Comparison of ENCODE assay signal across 22 cellular contexts in genomic region chr6:143845033-143845432, GRCh38. TPM values are rescaled to one million over a fixed set of nuclear protein-coding genes. Genes with fewer than 3 reads are reported as not detected.
DNase-seq lines count a peak whose midpoint lies in the region; ATAC-seq, FAIRE-seq and TF ChIP-seq lines count a peak whose summit lies in the region.
"Had no signal": no experiment of that assay in that cellular context is flagged by ENCODE, and none has a peak within 500 bp of the region (broad histone marks: within the 10 kb centered on the region; RNA-seq: fewer than 3 reads in every experiment).

No MANE protein-coding gene starts in this region.

- H3K27me3 ChIP-seq in K562 (ENCODE audit: control insufficient read depth in 2 of 2, insufficient read depth in 2 of 2, low read length in 2 of 2) = no peaks in the 10 kb centered on the region
- H3K27me3 ChIP-seq: colonic mucosa, neutrophil, right atrium auricular region had no signal

- H3K4me1 Mint-ChIP-seq in natural killer cell = peaks cover 18 to 31% of the 10 kb centered on the region in 2 donors
- H3K4me1 Mint-ChIP-seq in natural killer cell treated with Interleukin-12 subunit alpha and Interleukin-12 subunit beta and Interleukin-15 and Interleukin-18, amount 100 ng/mL, for 72 hours (ENCODE audit: low read depth in 2 of 2) = peaks cover 24 to 27% of the 10 kb centered on the region in 2 donors

- peaks cover 70% of the 10 kb centered on the region for H3K79me2 ChIP-seq in K562 (ENCODE audit: control insufficient read depth, insufficient read depth, low read length)

- intact Hi-C loops in natural killer cell (cut with micrococcal nuclease) = loop anchor here (10.0 kb wide), 1 partner anchor 270 kb away; no protein-coding TSS in a partner anchor
- intact Hi-C loops in K562 (cut with micrococcal nuclease) = no loop called here

- CTCF ChIA-PET in K562 (lab: Yijun Ruan, JAX; ENCODE audit: low intra/inter-chr PET ratio) = no interaction called here

- no peak overlapping the region for H3K27ac ChIP-seq in K562 (ENCODE audit: extremely low read depth, low read depth, low read length)
- H3K27ac ChIP-seq: colonic mucosa, neutrophil, right atrium auricular region had no signal

- H3K9ac ChIP-seq in K562 (ENCODE audit: insufficient read depth in 1 of 2, low read depth in 2 of 2, low read length in 2 of 2) = peak overlapping the region in 1 of 2 experiments; percentile 3; a peak in 2 of 4 replicates

- H3K4me1 ChIP-seq in K562 (replicated peaks in 1 of 2; ENCODE audit: control insufficient read depth in 2 of 2, insufficient read depth in 2 of 2, low read length in 2 of 2) = peaks cover 2 to 9% of the 10 kb centered on the region in 2 experiments; a peak in 4 of 5 replicates
- H3K4me1 ChIP-seq: colonic mucosa had no signal

- TF ChIP-seq POLR2A in NB4 (IDR thresholded peaks at IDR 0.05; ENCODE audit: extremely low read depth, insufficient read length) = no peak
- TF ChIP-seq POLR2A in K562 (conservative IDR thresholded peaks at IDR 0.05) = no peak
- no peak for TF ChIP-seq POLR2A in GM18505 (IDR thresholded peaks at IDR 0.05; ENCODE audit: borderline replicate concordance, extremely low read depth, insufficient read depth, insufficient read length)

- H2AFZ ChIP-seq in K562 (ENCODE audit: low read depth, low read length) = no peak overlapping the region

- H3K9me3 ChIP-seq in K562 (replicated peaks; ENCODE audit: control insufficient read depth, insufficient read depth, low read depth, low read length) = no peaks in the 10 kb centered on the region
- H3K9me3 ChIP-seq: colonic mucosa, neutrophil, right atrium auricular region had no signal

- TF ChIP-seq RAD21 in K562 (CRISPR knock-in tag; conservative IDR thresholded peaks at IDR 0.05 in 1 of 2, IDR thresholded peaks at IDR 0.05 in 1 of 2) = no peak

- no peak for TF ChIP-seq CTCF in natural killer cell (IDR thresholded peaks at IDR 0.05)
- no peak for TF ChIP-seq CTCF in NB4 (IDR thresholded peaks at IDR 0.05; ENCODE audit: low read depth, low read length)
- TF ChIP-seq CTCF in K562 (IDR thresholded peaks at IDR 0.05 in 2 of 3, conservative IDR thresholded peaks at IDR 0.05 in 1 of 3; ENCODE audit: insufficient read depth in 2 of 3, low read depth in 1 of 3, low read length in 3 of 3) = no peak

- peaks cover 20% of the 10 kb centered on the region for H3K36me3 Mint-ChIP-seq in natural killer cell
- peaks cover 40% of the 10 kb centered on the region for H3K36me3 Mint-ChIP-seq in natural killer cell treated with Interleukin-12 subunit alpha and Interleukin-12 subunit beta and Interleukin-15 and Interleukin-18, amount 100 ng/mL, for 72 hours

- H3K4me3 ChIP-seq in NB4 (ENCODE audit: low read depth, low read length) (peak overlapping the region; percentile 86), K562 (no peak overlapping the region)
- H3K4me3 ChIP-seq: colonic mucosa had no signal

- no peaks in the 10 kb centered on the region for H4K20me1 ChIP-seq in K562 (replicated peaks; ENCODE audit: control insufficient read depth, insufficient read depth, low read length)

- no TSS peak for BruUV-seq in K562 (replicated peaks; lab: Mats Ljungman, UMichigan)

- H3K27me3 Mint-ChIP-seq in natural killer cell (ENCODE audit: low read depth in 2 of 2) = peaks cover 0 to 3% of the 10 kb centered on the region in 2 donors
- H3K27me3 Mint-ChIP-seq in natural killer cell treated with Interleukin-12 subunit alpha and Interleukin-12 subunit beta and Interleukin-15 and Interleukin-18, amount 100 ng/mL, for 72 hours = no peaks in the 10 kb centered on the region

- no peak overlapping the region for H3K4me2 ChIP-seq in K562 (ENCODE audit: insufficient read depth, low read length)

- FAIRE-seq in K562 (lab: Jason Lieb, UNC) = no peak
- FAIRE-seq: H1 had no signal

- in situ Hi-C loops in K562 (cut with MboI) = no loop called here

- H3K27ac Mint-ChIP-seq in natural killer cell = peak overlapping the region in 1 of 2 donors; percentile 94
- no peak overlapping the region for H3K27ac Mint-ChIP-seq in natural killer cell treated with Interleukin-12 subunit alpha and Interleukin-12 subunit beta and Interleukin-15 and Interleukin-18, amount 100 ng/mL, for 72 hours

- H3K9me1 ChIP-seq in K562 (ENCODE audit: control insufficient read depth, insufficient read depth, low read length) = no peaks in the 10 kb centered on the region

- DNase-seq in natural killer cell = no peak
- DNase-seq in natural killer cell treated with Interleukin-12 subunit alpha and Interleukin-12 subunit beta and Interleukin-15 and Interleukin-18, amount 100 ng/mL, for 72 hours (ENCODE audit: low spot score) = no peak
- DNase-seq in NB4 (ENCODE audit: low read depth) = no peak
- no peak for DNase-seq in K562 (ENCODE audit: extremely low read depth in 1 of 4, low spot score in 3 of 4)
- no peak for DNase-seq in cerebellum (ENCODE audit: low spot score)
- DNase-seq: activated gamma-delta T cell, colonic mucosa, hypothalamus, KBM-7, NCI-H1436, NCI-H774, RPMI8226, substantia nigra, SW 1271 had no signal

- 92% methylated on average over 5 of the region's 5 CpGs for WGBS in K562 (ENCODE audit: insufficient coverage, low coverage, missing lambda C conversion rate)

- no peak for TF ChIP-seq EP300 in K562 (IDR thresholded peaks at IDR 0.05; ENCODE audit: low read length)

- ATAC-seq in natural killer cell (no peak), K562 (no peak), HG03571 (IDR thresholded peaks at IDR 0.05; ENCODE audit: unreplicated experiment) (no peak), GM18505 (IDR thresholded peaks at IDR 0.05; ENCODE audit: unreplicated experiment) (no peak), HG03520 (IDR thresholded peaks at IDR 0.05; ENCODE audit: unreplicated experiment) (no peak)
- no peak for ATAC-seq in natural killer cell treated with Interleukin-12 subunit alpha and Interleukin-12 subunit beta and Interleukin-15 and Interleukin-18, amount 100 ng/mL, for 72 hours

- no peaks in the 10 kb centered on the region for H3K9me3 Mint-ChIP-seq in natural killer cell
- no peaks in the 10 kb centered on the region for H3K9me3 Mint-ChIP-seq in natural killer cell treated with Interleukin-12 subunit alpha and Interleukin-12 subunit beta and Interleukin-15 and Interleukin-18, amount 100 ng/mL, for 72 hours

- POLR2A ChIA-PET in K562 (lab: Yijun Ruan, JAX) = interaction anchor here (0.6 to 2.4 kb wide), 3 partner anchors 16 to 274 kb away, joined by 3 to 13 read pairs (median 11); no protein-coding TSS in a partner anchor

- H3K36me3 ChIP-seq in K562 (ENCODE audit: control insufficient read depth, insufficient read depth, low read length) = peaks cover 60% of the 10 kb centered on the region

- peak overlapping the region; percentile 17 for H3K4me3 Mint-ChIP-seq in natural killer cell
- H3K4me3 Mint-ChIP-seq in natural killer cell treated with Interleukin-12 subunit alpha and Interleukin-12 subunit beta and Interleukin-15 and Interleukin-18, amount 100 ng/mL, for 72 hours = no peak overlapping the region

TF ChIP-seq in K562, 482 proteins besides CTCF, POLR2A, EP300 and RAD21:
- TF ChIP-seq ZNF584 (CRISPR knock-in tag; IDR thresholded peaks at IDR 0.05; ENCODE audit: low read depth) (no peak), CEBPB (tag; IDR thresholded peaks at IDR 0.05) (peak; percentile 55), ZC3H11A (IDR thresholded peaks at IDR 0.05; ENCODE audit: low read depth, low read length) (no peak), ZNF589 (CRISPR knock-in tag; IDR thresholded peaks at IDR 0.05; ENCODE audit: low read depth) (no peak)

RNA-seq across cellular contexts. Expression of gene LTV1, which starts 1.9 kb away (rescaled TPM):
- total RNA-seq in natural killer cell (10 to 100 TPM; 21.7 to 24.7 (median 21.7) TPM), K562 (2014; rRNA removed) (66.8 and 80.1 TPM in 2 replicates), K562 (2014; rRNA removed; fragmentation: Illumina TruSeq; extraction: Trizol) (119 and 142 TPM in 2 replicates), K562 (2015; rRNA removed; fragmentation: Illumina TruSeq; extraction: Trizol) (140 and 148 TPM in 2 replicates), K562 (2021) (65.7 and 70.7 TPM in 2 replicates), cerebellum (10.3 TPM)
- total RNA-seq in natural killer cell treated with Interleukin-12 subunit alpha and Interleukin-12 subunit beta and Interleukin-15 and Interleukin-18, amount 100 ng/mL, for 72 hours = 10 to 100 TPM; 33.3 to 43.1 TPM
- 15.2 and 38.3 TPM in 2 replicates for total RNA-seq in K562 (2011; cell fraction: chromatin; rRNA removed; ENCODE audit: low replicate concordance)
- total RNA-seq in K562 (2011; cell fraction: nucleolus; rRNA removed) = 10.5 and 12.2 TPM in 2 replicates
- 10.1 and 13.8 TPM in 2 replicates for total RNA-seq in K562 (2011; cell fraction: nucleoplasm; rRNA removed)
- polyA plus RNA-seq in K562 (2011; rRNA removed) (35.9 and 57.9 TPM in 2 replicates), K562 (2014; fragmentation: Illumina TruSeq; extraction: Trizol) (114 and 123 TPM in 2 replicates), K562 (2014; fragmentation: Nextera tagmentation; extraction: Ambion mirVana) (100 to 1,000 TPM in 1 of 2 experiments, 10 to 100 TPM in 1; 88.3 to 162 TPM), K562 (2014; rRNA removed) (123 and 141 TPM in 2 replicates)
- 6.3 and 12.5 TPM in 2 replicates for polyA plus RNA-seq in K562 (2011; cell fraction: cytosol; rRNA removed)
- polyA plus RNA-seq in K562 (2011; cell fraction: nucleus; rRNA removed) = 31.6 and 33.6 TPM in 2 replicates
- polyA plus RNA-seq in K562 (2012) = 38.2 and 83.0 TPM in 2 replicates
- polyA minus RNA-seq in K562 (2011; rRNA and poly(A)+ RNA removed) = 46.1 and 49.2 TPM in 2 replicates
- 14.5 and 19.7 TPM in 2 replicates for polyA minus RNA-seq in K562 (2011; cell fraction: cytosol; rRNA and poly(A)+ RNA removed)
- 18.6 and 26.7 TPM in 2 replicates for polyA minus RNA-seq in K562 (2011; cell fraction: nucleus; rRNA and poly(A)+ RNA removed)

RNA-seq across cellular contexts. Expression of gene ZC2HC1B, which starts 19.2 kb away (rescaled TPM):
- total RNA-seq in natural killer cell (not detected), K562 (2014; rRNA removed) (not detected in 2 replicates), K562 (2014; rRNA removed; fragmentation: Illumina TruSeq; extraction: Trizol) (not detected in 2 replicates), K562 (2015; rRNA removed; fragmentation: Illumina TruSeq; extraction: Trizol) (not detected in 2 replicates), K562 (2021) (not detected in 2 replicates), cerebellum (not detected)
- not detected for total RNA-seq in natural killer cell treated with Interleukin-12 subunit alpha and Interleukin-12 subunit beta and Interleukin-15 and Interleukin-18, amount 100 ng/mL, for 72 hours
- not detected in 2 replicates for total RNA-seq in K562 (2011; cell fraction: chromatin; rRNA removed; ENCODE audit: low replicate concordance)
- total RNA-seq in K562 (2011; cell fraction: nucleolus; rRNA removed) = not detected in 2 replicates
- total RNA-seq in K562 (2011; cell fraction: nucleoplasm; rRNA removed) = not detected in 2 replicates
- polyA plus RNA-seq in K562 (2011; rRNA removed) (not detected in 2 replicates), K562 (2014; fragmentation: Illumina TruSeq; extraction: Trizol) (not detected in 2 replicates), K562 (2014; fragmentation: Nextera tagmentation; extraction: Ambion mirVana) (not detected), K562 (2014; rRNA removed) (not detected in 2 replicates)
- polyA plus RNA-seq in K562 (2011; cell fraction: cytosol; rRNA removed) = not detected in 2 replicates
- not detected in 2 replicates for polyA plus RNA-seq in K562 (2011; cell fraction: nucleus; rRNA removed)
- polyA plus RNA-seq in K562 (2012) = not detected in 2 replicates
- not detected in 2 replicates for polyA minus RNA-seq in K562 (2011; rRNA and poly(A)+ RNA removed)
- not detected in 2 replicates for polyA minus RNA-seq in K562 (2011; cell fraction: cytosol; rRNA and poly(A)+ RNA removed)
- not detected in 2 replicates for polyA minus RNA-seq in K562 (2011; cell fraction: nucleus; rRNA and poly(A)+ RNA removed)
- total RNA-seq: colonic mucosa, H1, kidney epithelial cell, mesenteric fat pad, right atrium auricular region had no signal
- polyA plus RNA-seq: H1 had no signal
